In genomic region chr4:16505726-16506125, GRCh38 we compare ENCODE assay signal across 12 cellular contexts.
DNase-seq lines count a peak whose midpoint lies in the region; ATAC-seq and TF ChIP-seq lines count a peak whose summit lies in the region.
"Had no signal": no experiment of that assay in that cellular context is flagged by ENCODE, and none has a peak within 500 bp of the region (broad histone marks: within the 10 kb centered on the region; RNA-seq: fewer than 3 reads in every experiment).

No MANE protein-coding gene starts in this region.

- DNase-seq in ELR (ENCODE audit: low read depth) (peak; percentile 26), NCI-H69 (lab: John Stamatoyannopoulos, UW) (peak; percentile 1), epithelial cell of proximal tubule (ENCODE audit: low read depth) (no peak), neural progenitor cell (ENCODE audit: low spot score) (peak; percentile 79), Calu3 (no peak), vagina (ENCODE audit: extremely low spot score in 2 of 2) (no peak)
- DNase-seq in activated naive CD8-positive, alpha-beta T cell treated with anti-CD3 and anti-CD28 coated beads, Interleukin-2, amount 50 U/mL, for 24 hours: no peak
- DNase-seq: activated CD4-positive, alpha-beta T cell treated with anti-CD3 and anti-CD28 coated beads for 36 hours; activated naive CD4-positive, alpha-beta T cell treated with anti-CD3 and anti-CD28 coated beads, Interleukin-2, amount 10 ng/mL, durations not matched to agents 7 days and 5 days; left colon; psoas muscle had no signal

- no peak for TF ChIP-seq POLR2A in vagina (IDR thresholded peaks at IDR 0.05)

- no peak for ATAC-seq in activated naive CD8-positive, alpha-beta T cell treated with anti-CD3 and anti-CD28 coated beads, Interleukin-2, amount 50 U/mL, for 24 hours
- ATAC-seq in HG03095 (IDR thresholded peaks at IDR 0.05; ENCODE audit: unreplicated experiment): no peak
- ATAC-seq: activated CD4-positive, alpha-beta T cell treated with anti-CD3 and anti-CD28 coated beads for 36 hours; left colon; psoas muscle had no signal

- H3K4me1 ChIP-seq in neural progenitor cell (no peaks in the 10 kb centered on the region), vagina (no peaks in the 10 kb centered on the region)
- H3K4me1 ChIP-seq: psoas muscle had no signal

- H4K20me1 ChIP-seq in neural progenitor cell (ENCODE audit: low read depth): no peaks in the 10 kb centered on the region

- CTCF ChIA-PET in Calu3 (lab: Charles Lee): no interaction called here

- H3K9me3 ChIP-seq in neural progenitor cell (ENCODE audit: low read depth) (no peaks in the 10 kb centered on the region), vagina (no peaks in the 10 kb centered on the region)

- BruUV-seq in Calu3 (replicated peaks; lab: Mats Ljungman, UMichigan): no TSS peak

- no peaks in the 10 kb centered on the region for H3K27me3 ChIP-seq in neural progenitor cell
- no peaks in the 10 kb centered on the region for H3K27me3 ChIP-seq in vagina

- no peak overlapping the region for H3K4me2 ChIP-seq in neural progenitor cell

- peaks cover 34% of the 10 kb centered on the region for H3K36me3 Mint-ChIP-seq in neural progenitor cell
- H3K36me3 Mint-ChIP-seq in Calu3 (ENCODE audit: insufficient read depth, unreplicated experiment): no peaks in the 10 kb centered on the region
- no peaks in the 10 kb centered on the region for H3K36me3 Mint-ChIP-seq in activated naive CD8-positive, alpha-beta T cell treated with anti-CD3 and anti-CD28 coated beads, Interleukin-2, amount 50 U/mL, for 24 hours (ENCODE audit: low read depth)
- H3K36me3 Mint-ChIP-seq: activated naive CD4-positive, alpha-beta T cell treated with anti-CD3 and anti-CD28 coated beads, Interleukin-2, amount 10 ng/mL, durations not matched to agents 7 days and 5 days had no signal

- H3K27ac Mint-ChIP-seq in neural progenitor cell: peak overlapping the region; percentile 13
- H3K27ac Mint-ChIP-seq in Calu3 (ENCODE audit: unreplicated experiment): no peak overlapping the region
- no peak overlapping the region for H3K27ac Mint-ChIP-seq in activated naive CD8-positive, alpha-beta T cell treated with anti-CD3 and anti-CD28 coated beads, Interleukin-2, amount 50 U/mL, for 24 hours
- H3K27ac Mint-ChIP-seq: activated CD4-positive, alpha-beta T cell treated with anti-CD3 and anti-CD28 coated beads for 36 hours; activated naive CD4-positive, alpha-beta T cell treated with anti-CD3 and anti-CD28 coated beads, Interleukin-2, amount 10 ng/mL, durations not matched to agents 7 days and 5 days had no signal

- H3K36me3 ChIP-seq in neural progenitor cell: peaks cover 8% of the 10 kb centered on the region
- peaks cover 0 to 9% of the 10 kb centered on the region in 2 donors for H3K36me3 ChIP-seq in vagina

- H3K9me3 Mint-ChIP-seq in neural progenitor cell (peaks cover 8% of the 10 kb centered on the region), Calu3 (ENCODE audit: low read depth, unreplicated experiment) (peaks cover 6% of the 10 kb centered on the region)
- H3K9me3 Mint-ChIP-seq in activated naive CD8-positive, alpha-beta T cell treated with anti-CD3 and anti-CD28 coated beads, Interleukin-2, amount 50 U/mL, for 24 hours: peaks cover 9% of the 10 kb centered on the region

- TF ChIP-seq CTCF in epithelial cell of proximal tubule (conservative IDR thresholded peaks at IDR 0.05; ENCODE audit: low read depth, low read length) (peak; percentile 36), neural progenitor cell (IDR thresholded peaks at IDR 0.05) (peak; percentile 68), Calu3 (IDR thresholded peaks at IDR 0.05; ENCODE audit: unreplicated experiment) (no peak), vagina (IDR thresholded peaks at IDR 0.05) (no peak)

- no peaks in the 10 kb centered on the region for H3F3A ChIP-seq in neural progenitor cell (ENCODE audit: low read depth)

- H3K27me3 Mint-ChIP-seq in neural progenitor cell (ENCODE audit: insufficient read depth, low read depth) (no peaks in the 10 kb centered on the region), Calu3 (ENCODE audit: unreplicated experiment) (no peaks in the 10 kb centered on the region)
- peaks cover 1% of the 10 kb centered on the region for H3K27me3 Mint-ChIP-seq in activated naive CD8-positive, alpha-beta T cell treated with anti-CD3 and anti-CD28 coated beads, Interleukin-2, amount 50 U/mL, for 24 hours
- H3K27me3 Mint-ChIP-seq: activated CD4-positive, alpha-beta T cell treated with anti-CD3 and anti-CD28 coated beads for 36 hours; activated naive CD4-positive, alpha-beta T cell treated with anti-CD3 and anti-CD28 coated beads, Interleukin-2, amount 10 ng/mL, durations not matched to agents 7 days and 5 days had no signal

- H3K79me2 ChIP-seq in neural progenitor cell (ENCODE audit: low read depth): no peaks in the 10 kb centered on the region

- H2AFZ ChIP-seq in neural progenitor cell (replicated peaks): no peak overlapping the region

- intact Hi-C loops in Calu3 (cut with micrococcal nuclease; ENCODE audit: unreplicated experiment): no loop called here
- intact Hi-C loops in vagina (cut with DNase I): no loop called here

- no peaks in the 10 kb centered on the region for H3K4me1 Mint-ChIP-seq in neural progenitor cell
- H3K4me1 Mint-ChIP-seq in Calu3 (ENCODE audit: low read depth, unreplicated experiment): no peaks in the 10 kb centered on the region
- H3K4me1 Mint-ChIP-seq in activated naive CD8-positive, alpha-beta T cell treated with anti-CD3 and anti-CD28 coated beads, Interleukin-2, amount 50 U/mL, for 24 hours: no peaks in the 10 kb centered on the region
- H3K4me1 Mint-ChIP-seq: activated CD4-positive, alpha-beta T cell treated with anti-CD3 and anti-CD28 coated beads for 36 hours; activated naive CD4-positive, alpha-beta T cell treated with anti-CD3 and anti-CD28 coated beads, Interleukin-2, amount 10 ng/mL, durations not matched to agents 7 days and 5 days had no signal

- H3K9ac ChIP-seq in neural progenitor cell: no peak overlapping the region

- H3K4me3 Mint-ChIP-seq in neural progenitor cell (no peak overlapping the region), Calu3 (ENCODE audit: low read depth, unreplicated experiment) (no peak overlapping the region)
- H3K4me3 Mint-ChIP-seq in activated naive CD8-positive, alpha-beta T cell treated with anti-CD3 and anti-CD28 coated beads, Interleukin-2, amount 50 U/mL, for 24 hours: no peak overlapping the region
- H3K4me3 Mint-ChIP-seq: activated CD4-positive, alpha-beta T cell treated with anti-CD3 and anti-CD28 coated beads for 36 hours; activated naive CD4-positive, alpha-beta T cell treated with anti-CD3 and anti-CD28 coated beads, Interleukin-2, amount 10 ng/mL, durations not matched to agents 7 days and 5 days had no signal

- H3K4me3 ChIP-seq in epithelial cell of proximal tubule (ENCODE audit: low read depth, low read length): no peak overlapping the region
- H3K4me3 ChIP-seq in neural progenitor cell: no peak overlapping the region
- no peak overlapping the region for H3K4me3 ChIP-seq in vagina
- H3K4me3 ChIP-seq: psoas muscle had no signal

- H3K27ac ChIP-seq in neural progenitor cell (no peak overlapping the region), vagina (no peak overlapping the region)
- H3K27ac ChIP-seq: psoas muscle had no signal

Comparison
In these comparisons a context has a peak if more than half of its experiments do, and no peak if none do; other contexts are left out.
1. DNase-seq: peak in ELR (single experiment), NCI-H69 (single experiment) and neural progenitor cell (single experiment); none in epithelial cell of proximal tubule (single experiment), Calu3 (single experiment), activated naive CD8-positive, alpha-beta T cell treated with anti-CD3 and anti-CD28 coated beads, Interleukin-2, amount 50 U/mL, for 24 hours (single experiment) and vagina (0 of 2).
2. CTCF ChIP-seq: peak in epithelial cell of proximal tubule (single experiment) and neural progenitor cell (single experiment); none in Calu3 (single experiment) and vagina (0 of 3).